In the genomic region with DNA sequence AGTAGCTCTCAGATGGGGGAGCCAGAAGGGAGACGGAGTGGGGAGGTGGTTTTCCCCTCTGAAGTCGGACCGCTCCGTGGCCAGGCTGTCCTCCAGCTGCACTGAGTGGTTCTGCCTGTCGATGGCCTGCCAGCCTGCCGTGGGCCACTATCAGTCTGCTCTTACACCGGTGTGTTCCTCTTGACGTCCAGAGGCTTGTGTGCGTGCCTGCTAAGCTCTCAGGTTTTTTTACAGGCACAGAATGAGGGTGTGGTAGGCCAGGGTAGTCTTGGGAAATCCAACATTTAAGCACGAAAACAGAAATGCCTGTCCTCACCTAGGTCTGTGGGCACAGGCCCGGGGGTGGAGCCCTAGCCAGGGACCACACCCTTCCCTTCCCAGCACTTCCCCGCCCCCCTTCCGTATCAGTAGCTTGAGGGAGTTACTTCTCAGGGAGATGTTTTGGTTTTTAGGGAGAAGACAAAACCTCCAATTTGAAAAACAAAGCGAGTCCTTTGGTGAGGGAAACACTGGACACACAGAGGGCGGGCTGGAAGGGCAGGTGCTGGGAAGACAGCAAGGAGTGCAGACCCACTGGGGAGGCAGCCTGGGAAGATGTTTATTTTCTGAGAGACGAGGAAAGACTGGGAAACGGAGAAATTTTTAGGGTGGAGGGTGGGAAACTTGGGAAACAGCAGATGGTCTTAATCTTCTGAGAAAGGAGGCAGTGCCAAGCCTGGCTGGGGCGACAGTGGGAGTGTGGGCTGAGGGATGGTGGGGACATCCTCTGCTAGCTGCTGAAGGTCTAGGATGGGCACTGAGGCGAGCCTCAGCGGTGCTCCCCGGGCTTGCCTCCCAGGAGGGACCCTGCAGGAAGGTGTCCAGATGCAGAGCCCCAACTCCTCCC, we compare ENCODE assay signal across 11 cellular contexts.
DNase-seq lines count a peak whose midpoint lies in the region; ATAC-seq, FAIRE-seq and TF ChIP-seq lines count a peak whose summit lies in the region.
"Had no signal": no experiment of that assay in that cellular context is flagged by ENCODE, and none has a peak within 500 bp of the region (broad histone marks: within the 10 kb centered on the region; RNA-seq: fewer than 3 reads in every experiment).

No MANE protein-coding gene starts in this region.

- H2BK12ac ChIP-seq in H1 (ENCODE audit: low read depth, low read length) = peak overlapping the region; percentile 92

- H3K23me2 ChIP-seq in H1 (ENCODE audit: low read depth, low read length) = no peaks in the 10 kb centered on the region

- peaks cover 18 to 28% (median 20%) of the 10 kb centered on the region in 4 experiments for H3K4me1 ChIP-seq in H1 (replicated peaks in 1 of 4; ENCODE audit: control insufficient read depth in 3 of 4, insufficient read depth in 4 of 4, low read length in 3 of 4)
- H3K4me1 ChIP-seq in lung (ENCODE audit: control insufficient read depth in 2 of 2, insufficient read depth in 2 of 2, low read length in 2 of 2) = peaks cover 17 to 30% of the 10 kb centered on the region in 2 donors

- CTCF ChIA-PET in activated naive CD4-positive, alpha-beta T cell treated with anti-CD3 and anti-CD28 coated beads, Interleukin-2, amount 10 ng/mL, durations not matched to agents 7 days and 5 days (lab: Charles Lee) = interaction anchor here (0.8 to 3.4 kb wide), 4 partner anchors 18 to 548 kb away, joined by 3 to 49 read pairs (median 4); no protein-coding TSS in a partner anchor
- CTCF ChIA-PET in H1 (lab: Charles Lee; ENCODE audit: partially characterized antibody) = interaction anchor here (0.6 to 5.2 kb wide), 30 partner anchors 8 to 1015 kb away, joined by 3 to 87 read pairs (median 4); no protein-coding TSS in a partner anchor

- DNase-seq in activated naive CD4-positive, alpha-beta T cell treated with anti-CD3 and anti-CD28 coated beads, Interleukin-2, amount 10 ng/mL, durations not matched to agents 7 days and 5 days = no peak
- no peak for DNase-seq in activated naive CD4-positive, alpha-beta T cell treated with anti-CD3 and anti-CD28 coated beads, Interleukin-2, amount 50 U/mL, for 16 hours
- DNase-seq in H1 (ENCODE audit: low read depth in 1 of 2, low spot score in 2 of 2) = peak; percentile 31 to 70
- peak; percentile 68 for DNase-seq in lung (ENCODE audit: low spot score)
- DNase-seq in ureter (ENCODE audit: low spot score) = peak; percentile 71
- no peak for DNase-seq in EL
- DNase-seq in stimulated activated CD4-positive, alpha-beta T cell treated with anti-CD3 and anti-CD28 coated beads, Interleukin-4, amount 100 ng/mL, for 4 hours = no peak
- DNase-seq: activated gamma-delta T cell; stimulated activated naive CD4-positive, alpha-beta T cell treated with Interleukin-2 at 50 U/mL for 16 hours had no signal

- H3K36me3 Mint-ChIP-seq in activated naive CD4-positive, alpha-beta T cell treated with anti-CD3 and anti-CD28 coated beads, Interleukin-2, amount 10 ng/mL, durations not matched to agents 7 days and 5 days = peaks cover 10% of the 10 kb centered on the region

- H3K27me3 Mint-ChIP-seq in activated naive CD4-positive, alpha-beta T cell treated with anti-CD3 and anti-CD28 coated beads, Interleukin-2, amount 10 ng/mL, durations not matched to agents 7 days and 5 days = peaks cover 38% of the 10 kb centered on the region

- H2AFZ ChIP-seq in H1 (ENCODE audit: low read length) = peak overlapping the region; percentile 15; the same call in 1 of the 2 replicates

- H2BK15ac ChIP-seq in H1 (ENCODE audit: low read length) = peak overlapping the region; percentile 48

- no peak overlapping the region for H2BK120ac ChIP-seq in H1 (replicated peaks; ENCODE audit: low read depth, low read length)

- peak overlapping the region; percentile 67 for H4K91ac ChIP-seq in H1 (replicated peaks; ENCODE audit: insufficient read length, low read length)

- peak overlapping the region; percentile 39 for H4K5ac ChIP-seq in H1 (ENCODE audit: insufficient read length, low read depth, low read length)

- no peaks in the 10 kb centered on the region for H3K79me2 ChIP-seq in H1 (ENCODE audit: control insufficient read depth in 1 of 2, insufficient read depth in 2 of 2, low read length in 2 of 2)

- TF ChIP-seq POLR2A in H1 (IDR thresholded peaks at IDR 0.05; ENCODE audit: control extremely low read depth in 1 of 2, low read depth in 2 of 2, low read length in 2 of 2) = no peak

- no peak overlapping the region for H3K4me3 Mint-ChIP-seq in activated naive CD4-positive, alpha-beta T cell treated with anti-CD3 and anti-CD28 coated beads, Interleukin-2, amount 10 ng/mL, durations not matched to agents 7 days and 5 days

- peak overlapping the region; percentile 82; the same call in 1 of the 2 replicates for H2BK5ac ChIP-seq in H1 (ENCODE audit: low read depth, low read length)

- peaks cover 21% of the 10 kb centered on the region for H3K9me3 Mint-ChIP-seq in activated naive CD4-positive, alpha-beta T cell treated with anti-CD3 and anti-CD28 coated beads, Interleukin-2, amount 10 ng/mL, durations not matched to agents 7 days and 5 days

- H3K4me3 ChIP-seq in H1 (ENCODE audit: extremely low read depth in 1 of 4, insufficient read depth in 2 of 4, low read depth in 3 of 4, low read length in 4 of 4) (peak overlapping the region in 3 of 4 experiments; percentile 24 to 36 (median 26); a peak in 4 of 8 replicates), lung (no peak overlapping the region)

- no peaks in the 10 kb centered on the region for H3K36me3 ChIP-seq in H1 (ENCODE audit: control insufficient read depth in 2 of 4, insufficient read depth in 4 of 4, low read length in 3 of 4)
- H3K36me3 ChIP-seq in lung (ENCODE audit: control insufficient read depth in 2 of 2, insufficient read depth in 2 of 2, low read length in 2 of 2) = no peaks in the 10 kb centered on the region

- H3K9me3 ChIP-seq in H1 (ENCODE audit: insufficient read depth in 2 of 2, low read depth in 1 of 2, low read length in 1 of 2) = no peaks in the 10 kb centered on the region
- H3K9me3 ChIP-seq in lung (ENCODE audit: control insufficient read depth in 2 of 2, insufficient read depth in 1 of 2, low read length in 1 of 2) = peaks cover 0 to 3% of the 10 kb centered on the region in 2 donors

- POLR2A ChIA-PET in H1 (lab: Charles Lee; ENCODE audit: partially characterized antibody) = interaction anchor here (1.0 to 1.3 kb wide), 4 partner anchors 8 to 566 kb away, joined by 3 to 4 read pairs (median 3); no protein-coding TSS in a partner anchor

- no peaks in the 10 kb centered on the region for H3K79me1 ChIP-seq in H1 (ENCODE audit: low read depth, low read length)

- H3K14ac ChIP-seq in H1 (ENCODE audit: insufficient read length) = no peak overlapping the region

- FAIRE-seq in H1 (lab: Jason Lieb, UNC) = no peak
- FAIRE-seq: GM18507 had no signal

- H3K27ac ChIP-seq in H1 (ENCODE audit: low read depth, low read length) = peak overlapping the region; percentile 50; the same call in 1 of the 2 replicates
- H3K27ac ChIP-seq in lung (ENCODE audit: low read depth in 1 of 2, low read length in 1 of 2) = peak overlapping the region; percentile 38 to 92

- no peaks in the 10 kb centered on the region for H4K20me1 ChIP-seq in H1 (replicated peaks in 1 of 2; ENCODE audit: control insufficient read depth in 1 of 2, insufficient read depth in 2 of 2, low read length in 2 of 2)

- peak overlapping the region; percentile 66 for H3K18ac ChIP-seq in H1 (ENCODE audit: extremely low read depth, low read length)

- peak overlapping the region; percentile 24 for H2BK20ac ChIP-seq in H1 (ENCODE audit: low read length)

- H3K23ac ChIP-seq in H1 (ENCODE audit: insufficient read length) = no peak overlapping the region

- no peak for TF ChIP-seq RAD21 in H1 (IDR thresholded peaks at IDR 0.05 in 1 of 2, conservative IDR thresholded peaks at IDR 0.05 in 1 of 2; ENCODE audit: low read depth in 2 of 2, low read length in 2 of 2)

- H3K27me3 ChIP-seq in H1 (replicated peaks in 1 of 4; ENCODE audit: control insufficient read depth in 3 of 4, extremely low read depth in 1 of 4, insufficient read depth in 3 of 4, low read length in 3 of 4) = no peaks in the 10 kb centered on the region; a peak in 1 of 7 replicates
- H3K27me3 ChIP-seq in lung (ENCODE audit: control insufficient read depth, insufficient read depth) = no peaks in the 10 kb centered on the region

- H3K27ac Mint-ChIP-seq in activated naive CD4-positive, alpha-beta T cell treated with anti-CD3 and anti-CD28 coated beads, Interleukin-2, amount 10 ng/mL, durations not matched to agents 7 days and 5 days = peak overlapping the region; percentile 72

- peaks cover 43% of the 10 kb centered on the region for H3K4me1 Mint-ChIP-seq in activated naive CD4-positive, alpha-beta T cell treated with anti-CD3 and anti-CD28 coated beads, Interleukin-2, amount 10 ng/mL, durations not matched to agents 7 days and 5 days

- H3K4me2 ChIP-seq in H1 (ENCODE audit: insufficient read depth in 1 of 2, low read depth in 2 of 2, low read length in 2 of 2) = peak overlapping the region; percentile 52 to 70

- ATAC-seq in lung (ENCODE audit: insufficient read depth, low FRiP score) (peak; percentile 22), HG02571 (IDR thresholded peaks at IDR 0.05; ENCODE audit: unreplicated experiment) (no peak)

- peak overlapping the region; percentile 30; the same call in 1 of the 2 replicates for H2AK5ac ChIP-seq in H1 (ENCODE audit: low read depth, low read length)

- WGBS in H1 (ENCODE audit: extremely low coverage in 1 of 2, insufficient coverage in 1 of 2, insufficient read length in 1 of 2, insufficient replicate concordance in 2 of 2, low coverage in 1 of 2, low lambda C conversion rate in 2 of 2, missing lambda C conversion rate in 1 of 2), 2 experiments = 36% methylated on average over 21 of the region's 21 CpGs; no CpG with 5 or more reads in 1 of the 2 experiments
- 36 to 38% methylated on average over 21 of the region's 21 CpGs for WGBS in lung, 2 donors

- peak overlapping the region; percentile 27 for H3K4ac ChIP-seq in H1 (replicated peaks; ENCODE audit: insufficient read length, low read depth, low read length)

- H4K8ac ChIP-seq in H1 (ENCODE audit: extremely low read depth, insufficient read depth, low read length) = no peak overlapping the region

- no peak overlapping the region for H3K56ac ChIP-seq in H1 (replicated peaks; ENCODE audit: insufficient read length, low read depth, low read length)

- no peak for TF ChIP-seq EP300 in H1 (IDR thresholded peaks at IDR 0.05; ENCODE audit: borderline replicate concordance in 1 of 2, low read depth in 2 of 2, low read length in 2 of 2)

- TF ChIP-seq CTCF in H1 (IDR thresholded peaks at IDR 0.05; ENCODE audit: control extremely low read depth in 1 of 3, insufficient read depth in 1 of 3, low read depth in 1 of 3, low read length in 3 of 3) (no peak), lung (IDR thresholded peaks at IDR 0.05; ENCODE audit: control extremely low read depth, extremely low read depth) (no peak)

- H3K9ac ChIP-seq in H1 (replicated peaks in 1 of 4; ENCODE audit: extremely low read depth in 1 of 4, low read depth in 3 of 4, low read length in 3 of 4) = no peak overlapping the region

TF ChIP-seq in H1, 55 proteins besides CTCF, POLR2A, EP300 and RAD21 (continues in another document):
- TF ChIP-seq HDAC6 (IDR thresholded peaks at IDR 0.05; ENCODE audit: low read depth, low read length) = no peak
- TF ChIP-seq TAF1 (IDR thresholded peaks at IDR 0.05; ENCODE audit: low read depth, low read length) = 0 out of 2 replicates have a peak, but pooled peaks have one; percentile 18
- TF ChIP-seq CBX5 (IDR thresholded peaks at IDR 0.05; ENCODE audit: low read depth, low read length) = no peak

Comparison
In these comparisons a context has a peak if more than half of its experiments do, and no peak if none do; other contexts are left out.
1. DNase-seq: peak in H1 (2 of 2), lung (single experiment) and ureter (single experiment); none in activated naive CD4-positive, alpha-beta T cell treated with anti-CD3 and anti-CD28 coated beads, Interleukin-2, amount 10 ng/mL, durations not matched to agents 7 days and 5 days (single experiment), activated naive CD4-positive, alpha-beta T cell treated with anti-CD3 and anti-CD28 coated beads, Interleukin-2, amount 50 U/mL, for 16 hours (single experiment), EL (single experiment) and stimulated activated CD4-positive, alpha-beta T cell treated with anti-CD3 and anti-CD28 coated beads, Interleukin-4, amount 100 ng/mL, for 4 hours (0 of 2).